20 cellular contexts compared by ENCODE assay signal in the genomic region with DNA sequence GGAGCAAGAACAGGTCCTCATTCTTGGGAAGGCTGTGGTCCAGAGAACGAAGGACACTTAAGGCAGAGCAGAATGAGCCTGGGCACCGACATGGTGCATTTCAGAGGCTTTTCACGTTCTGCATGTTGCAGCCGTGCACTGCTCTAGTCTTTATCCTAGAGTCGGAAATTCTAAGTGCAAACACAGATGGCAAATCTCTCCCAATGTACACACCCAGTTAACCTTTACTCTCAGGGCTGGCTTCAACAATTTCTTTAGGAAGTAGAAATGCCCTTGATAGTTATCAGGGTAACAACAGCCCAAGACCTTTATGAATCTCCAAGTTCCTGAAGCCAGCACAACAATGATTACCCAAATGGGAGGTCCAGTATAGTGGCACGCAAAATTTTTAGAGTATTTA.
DNase-seq lines count a peak whose midpoint lies in the region; TF ChIP-seq lines count a peak whose summit lies in the region.
"Had no signal": no experiment of that assay in that cellular context is flagged by ENCODE, and none has a peak within 500 bp of the region (broad histone marks: within the 10 kb centered on the region; RNA-seq: fewer than 3 reads in every experiment).

No MANE protein-coding gene starts in this region.

- TF ChIP-seq CTCF in brain microvascular endothelial cell (IDR thresholded peaks at IDR 0.05; ENCODE audit: low read depth, low read length, missing control alignments) (no peak), neutrophil (IDR thresholded peaks at IDR 0.05) (no peak), RWPE1 (conservative IDR thresholded peaks at IDR 0.05; ENCODE audit: low read depth) (no peak)

- in situ Hi-C loops in brain microvascular endothelial cell (cut with HindIII; ENCODE audit: low pct_ligation_motif_present, low sequenced_read_pairs): loop anchor here (25.0 kb wide), 1 partner anchor 520 kb away; a partner anchor contains a TSS

- no peak overlapping the region for H3K4me3 ChIP-seq in BLaER1 treated with 17β-estradiol and CSF1 and Interleukin-3, amounts not matched to agents 10 nM and 100 nM
- H3K4me3 ChIP-seq in brain microvascular endothelial cell (ENCODE audit: low read depth, low read length) (no peak overlapping the region), neutrophil (ENCODE audit: low read depth in 1 of 2, low read length in 1 of 2) (no peak overlapping the region)
- H3K4me3 ChIP-seq: GM12878, GM23248, SJSA1 had no signal

- CTCF ChIA-PET in RWPE1 (lab: Yijun Ruan, JAX): no interaction called here

- H3K4me2 ChIP-seq in BLaER1 treated with 17β-estradiol and CSF1 and Interleukin-3, amounts not matched to agents 10 nM and 100 nM: peak overlapping the region; percentile 55 to 82 (median 63)

- H3K9me3 ChIP-seq in BLaER1 treated with 17β-estradiol and CSF1 and Interleukin-3, amounts not matched to agents 10 nM and 100 nM (replicated peaks in 1 of 11): no peaks in the 10 kb centered on the region
- H3K9me3 ChIP-seq in neutrophil: no peaks in the 10 kb centered on the region
- H3K9me3 ChIP-seq: SJSA1 had no signal

- no peak overlapping the region for H3K27ac ChIP-seq in BLaER1 treated with 17β-estradiol and CSF1 and Interleukin-3, amounts not matched to agents 10 nM and 100 nM
- H3K27ac ChIP-seq in brain microvascular endothelial cell (peak overlapping the region; percentile 97), neutrophil (peak overlapping the region; percentile 34), RWPE1 (no peak overlapping the region)
- H3K27ac ChIP-seq: SJSA1 had no signal

- H3K9ac ChIP-seq in BLaER1 treated with 17β-estradiol and CSF1 and Interleukin-3, amounts not matched to agents 10 nM and 100 nM: no peak overlapping the region
- H3K9ac ChIP-seq: GM23248 had no signal

- peaks cover 19 to 69% (median 36%) of the 10 kb centered on the region in 10 experiments for H3K4me1 ChIP-seq in BLaER1 treated with 17β-estradiol and CSF1 and Interleukin-3, amounts not matched to agents 10 nM and 100 nM
- H3K4me1 ChIP-seq in neutrophil (ENCODE audit: control insufficient read depth in 1 of 2, insufficient read depth in 1 of 2, low read depth in 1 of 2, low read length in 1 of 2): peaks cover 0 to 46% of the 10 kb centered on the region in 2 experiments

- no peaks in the 10 kb centered on the region; a peak in 1 of 22 replicates for H4K20me1 ChIP-seq in BLaER1 treated with 17β-estradiol and CSF1 and Interleukin-3, amounts not matched to agents 10 nM and 100 nM

- H3K27me3 ChIP-seq in BLaER1 treated with 17β-estradiol and CSF1 and Interleukin-3, amounts not matched to agents 10 nM and 100 nM: peaks cover 0 to 16% (median 0%) of the 10 kb centered on the region in 11 experiments; a peak in 1 of 22 replicates
- no peaks in the 10 kb centered on the region for H3K27me3 ChIP-seq in brain microvascular endothelial cell (replicated peaks)
- no peaks in the 10 kb centered on the region for H3K27me3 ChIP-seq in neutrophil
- H3K27me3 ChIP-seq: SJSA1 had no signal

- POLR2A ChIA-PET in RWPE1 (lab: Yijun Ruan, JAX; ENCODE audit: low non-redundant PET): no interaction called here

- DNase-seq in NCI-H146 (lab: John Stamatoyannopoulos, UW) (peak; percentile 40), brain microvascular endothelial cell (no peak), RWPE1 (ENCODE audit: low spot score) (no peak), SIG-M5 (lab: John Stamatoyannopoulos, UW) (no peak), NCI-H2029 (lab: John Stamatoyannopoulos, UW) (no peak), NCI-H1105 treated with DMSO at 0.1 percent for 48 hours (lab: John Stamatoyannopoulos, UW) (no peak)
- DNase-seq: AML-193; Calu3; CD4-positive, alpha-beta memory T cell; DMS79 treated with DMSO at 0.1 percent for 48 hours; GM23248; KG1; NCI-H1694; NCI-H2107; NCI-H345; PC-3 had no signal

- no peaks in the 10 kb centered on the region for H3K36me3 ChIP-seq in BLaER1 treated with 17β-estradiol and CSF1 and Interleukin-3, amounts not matched to agents 10 nM and 100 nM
- H3K36me3 ChIP-seq in brain microvascular endothelial cell (replicated peaks): no peaks in the 10 kb centered on the region
- no peaks in the 10 kb centered on the region for H3K36me3 ChIP-seq in neutrophil
- H3K36me3 ChIP-seq: SJSA1 had no signal

Comparison
In these comparisons a context has a peak if more than half of its experiments do, and no peak if none do; other contexts are left out.
1. H3K27ac ChIP-seq: peak in brain microvascular endothelial cell (single experiment) and neutrophil (single experiment); none in BLaER1 treated with 17β-estradiol and CSF1 and Interleukin-3, amounts not matched to agents 10 nM and 100 nM (0 of 11) and RWPE1 (single experiment).